In the genomic region with DNA sequence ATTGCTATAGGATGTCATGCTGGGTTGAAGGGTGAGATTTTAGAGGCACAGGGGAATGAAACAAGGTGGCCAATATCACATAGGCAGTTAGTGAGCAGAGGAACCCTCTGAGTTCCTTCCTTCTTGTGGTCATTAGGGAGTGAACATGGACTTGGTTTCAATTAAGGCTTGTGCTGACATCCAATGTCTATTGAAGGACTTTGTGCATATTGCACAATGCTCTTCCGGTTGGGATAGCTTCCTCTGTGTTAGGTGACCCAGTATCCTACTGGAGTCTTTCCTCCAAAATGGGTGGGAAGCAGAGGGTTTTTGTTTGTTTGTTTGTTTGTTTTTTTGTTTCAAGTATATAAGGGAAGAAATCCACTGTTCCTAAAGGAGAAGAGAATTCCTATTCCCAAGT, we compare ENCODE assay signal across 13 cellular contexts.
"Had no signal": no experiment of that assay in that cellular context is flagged by ENCODE, and none has a peak within 500 bp of the region (broad histone marks: within the 10 kb centered on the region; RNA-seq: fewer than 3 reads in every experiment).

No MANE protein-coding gene starts in this region.

- H3K36me3 ChIP-seq: thyroid gland, uterus had no signal

- H3K4me3 ChIP-seq: thyroid gland, uterus had no signal

- H3K4me1 ChIP-seq: thyroid gland, uterus had no signal

- H3K9me3 Mint-ChIP-seq: WTC11 had no signal

- ATAC-seq: activated naive CD8-positive, alpha-beta T cell treated with anti-CD3 and anti-CD28 coated beads, Interleukin-2, amount 50 U/mL, for 24 hours; T-cell; WTC11 had no signal

- DNase-seq: activated CD4-positive, alpha-beta T cell treated with anti-CD3 and anti-CD28 coated beads, Interleukin-2, amount 10 ng/mL, durations not matched to agents 24 days and 14 days; activated naive CD4-positive, alpha-beta T cell treated with Interleukin-2 at 50 U/mL for 16 hours; activated naive CD8-positive, alpha-beta T cell treated with anti-CD3 and anti-CD28 coated beads, Interleukin-2, amount 50 U/mL, for 24 hours; effector memory CD4-positive, alpha-beta T cell; hypothalamus; immature natural killer cell; nephron progenitor cell; T-cell; thyroid gland; uterus had no signal

- H3K36me3 Mint-ChIP-seq: memory B cell, T-cell, WTC11 had no signal

- H3K27me3 ChIP-seq: thyroid gland, uterus had no signal

- H3K9me3 ChIP-seq: thyroid gland, uterus had no signal

- H3K4me1 Mint-ChIP-seq: activated CD4-positive, alpha-beta T cell treated with anti-CD3 and anti-CD28 coated beads, Interleukin-2, amount 10 ng/mL, durations not matched to agents 24 days and 14 days; activated naive CD8-positive, alpha-beta T cell treated with anti-CD3 and anti-CD28 coated beads, Interleukin-2, amount 50 U/mL, for 24 hours; central memory CD8-positive, alpha-beta T cell; immature natural killer cell; memory B cell; nephron progenitor cell; T-cell; WTC11 had no signal

- H3K27ac ChIP-seq: thyroid gland had no signal

- H3K4me3 Mint-ChIP-seq: activated CD4-positive, alpha-beta T cell treated with anti-CD3 and anti-CD28 coated beads, Interleukin-2, amount 10 ng/mL, durations not matched to agents 24 days and 14 days; activated naive CD8-positive, alpha-beta T cell treated with anti-CD3 and anti-CD28 coated beads, Interleukin-2, amount 50 U/mL, for 24 hours; central memory CD8-positive, alpha-beta T cell; immature natural killer cell; memory B cell; nephron progenitor cell; T-cell; WTC11 had no signal

- H3K27ac Mint-ChIP-seq: activated CD4-positive, alpha-beta T cell treated with anti-CD3 and anti-CD28 coated beads, Interleukin-2, amount 10 ng/mL, durations not matched to agents 24 days and 14 days; activated naive CD8-positive, alpha-beta T cell treated with anti-CD3 and anti-CD28 coated beads, Interleukin-2, amount 50 U/mL, for 24 hours; immature natural killer cell; memory B cell; nephron progenitor cell; T-cell; WTC11 had no signal

- H3K27me3 Mint-ChIP-seq: activated CD4-positive, alpha-beta T cell treated with anti-CD3 and anti-CD28 coated beads, Interleukin-2, amount 10 ng/mL, durations not matched to agents 24 days and 14 days; activated naive CD8-positive, alpha-beta T cell treated with anti-CD3 and anti-CD28 coated beads, Interleukin-2, amount 50 U/mL, for 24 hours; central memory CD8-positive, alpha-beta T cell; memory B cell had no signal
